In the genomic region with DNA sequence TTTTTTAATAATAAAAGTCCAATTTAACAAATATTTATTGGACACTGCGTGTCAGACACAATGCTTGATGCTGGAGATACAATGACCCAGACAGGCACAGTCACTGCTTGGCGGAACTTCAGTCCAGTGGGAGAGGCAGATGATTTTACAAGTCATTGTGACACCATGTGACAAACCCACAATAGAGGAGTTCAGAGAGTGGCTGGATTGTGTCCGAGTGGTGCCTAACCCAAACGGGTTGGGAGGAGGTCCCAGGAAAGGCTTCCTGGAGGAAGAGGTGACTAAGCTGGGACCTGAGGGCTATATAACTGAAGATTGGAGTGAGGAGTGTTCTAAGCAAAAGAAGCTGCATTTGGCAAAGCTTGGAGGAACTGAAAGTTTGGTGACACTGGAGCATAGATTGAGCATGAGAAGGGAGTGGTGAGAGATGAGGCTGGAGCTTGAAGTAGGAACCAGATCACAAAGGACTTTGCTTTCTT, we compare ENCODE assay signal across 1 cellular context.
TF ChIP-seq lines count a peak whose summit lies in the region.

No MANE protein-coding gene starts in this region.

TF ChIP-seq in WTC11, 78 proteins besides CTCF, POLR2A, EP300 and RAD21 (continued from another document):
- TF ChIP-seq, protein P1, sequence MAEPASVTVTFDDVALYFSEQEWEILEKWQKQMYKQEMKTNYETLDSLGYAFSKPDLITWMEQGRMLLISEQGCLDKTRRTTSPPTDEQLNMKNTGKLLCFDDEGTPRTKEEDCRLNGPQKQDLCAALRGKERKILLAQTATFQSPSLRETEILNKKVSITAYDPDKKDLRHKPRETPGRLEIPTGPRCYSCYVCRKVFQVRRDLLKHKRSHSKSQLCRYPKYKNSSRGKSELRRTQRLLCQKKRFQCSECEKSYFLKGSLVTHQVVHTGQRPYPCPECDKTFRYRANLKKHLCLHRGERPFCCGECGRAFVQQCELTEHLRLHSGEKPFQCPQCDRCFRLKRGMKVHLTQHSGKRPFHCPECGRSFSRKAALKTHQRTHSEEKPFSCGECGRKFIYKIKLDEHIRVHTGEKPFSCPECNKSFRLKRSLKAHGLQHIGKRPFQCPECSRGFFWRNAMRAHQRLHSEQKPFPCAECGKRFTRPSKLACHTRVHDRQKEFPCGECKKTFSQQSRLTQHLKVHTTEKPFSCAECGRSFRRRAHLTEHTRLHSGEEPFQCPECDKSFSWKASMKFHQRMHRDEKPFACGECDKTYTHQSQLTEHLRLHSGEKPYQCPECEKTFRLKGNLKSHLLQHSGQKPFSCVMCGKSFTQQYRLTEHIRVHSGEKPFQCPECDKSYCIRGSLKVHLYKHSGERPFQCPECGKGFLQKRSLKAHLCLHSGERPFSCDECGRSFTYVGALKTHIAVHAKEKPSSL (CRISPR knock-in tag; conservative IDR thresholded peaks at IDR 0.05), result no peak
- no peak for TF ChIP-seq JAZF1 (CRISPR knock-in tag; IDR thresholded peaks at IDR 0.05)
- TF ChIP-seq, protein P2, sequence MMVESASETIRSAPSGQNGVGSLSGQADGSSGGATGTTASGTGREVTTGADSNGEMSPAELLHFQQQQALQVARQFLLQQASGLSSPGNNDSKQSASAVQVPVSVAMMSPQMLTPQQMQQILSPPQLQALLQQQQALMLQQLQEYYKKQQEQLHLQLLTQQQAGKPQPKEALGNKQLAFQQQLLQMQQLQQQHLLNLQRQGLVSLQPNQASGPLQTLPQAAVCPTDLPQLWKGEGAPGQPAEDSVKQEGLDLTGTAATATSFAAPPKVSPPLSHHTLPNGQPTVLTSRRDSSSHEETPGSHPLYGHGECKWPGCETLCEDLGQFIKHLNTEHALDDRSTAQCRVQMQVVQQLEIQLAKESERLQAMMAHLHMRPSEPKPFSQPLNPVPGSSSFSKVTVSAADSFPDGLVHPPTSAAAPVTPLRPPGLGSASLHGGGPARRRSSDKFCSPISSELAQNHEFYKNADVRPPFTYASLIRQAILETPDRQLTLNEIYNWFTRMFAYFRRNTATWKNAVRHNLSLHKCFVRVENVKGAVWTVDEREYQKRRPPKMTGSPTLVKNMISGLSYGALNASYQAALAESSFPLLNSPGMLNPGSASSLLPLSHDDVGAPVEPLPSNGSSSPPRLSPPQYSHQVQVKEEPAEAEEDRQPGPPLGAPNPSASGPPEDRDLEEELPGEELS (CRISPR knock-in tag; IDR thresholded peaks at IDR 0.05), result no peak
TF ChIP-seq in WTC11: peak in this region for 0.
